8 cellular contexts compared by ENCODE assay signal in the genomic region with DNA sequence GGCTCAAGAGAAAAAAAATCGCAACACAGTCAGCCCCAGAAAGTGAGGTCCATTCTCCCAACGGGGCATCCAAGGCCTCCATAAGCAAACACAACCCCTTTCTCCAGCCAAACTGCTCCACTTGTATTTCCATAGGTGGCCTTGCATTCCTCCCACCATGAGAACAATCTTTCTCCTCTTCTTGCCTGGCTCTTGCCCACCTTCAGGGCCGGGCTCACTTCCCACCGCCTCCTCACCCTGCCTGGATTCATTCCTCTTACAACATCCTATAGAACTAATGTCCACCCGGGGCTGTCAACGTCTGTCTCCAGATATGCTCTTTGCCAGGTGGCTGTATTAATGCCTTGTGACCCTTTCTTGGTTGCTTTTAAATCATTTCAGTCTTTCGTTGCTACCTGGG.
DNase-seq lines count a peak whose midpoint lies in the region; ATAC-seq and TF ChIP-seq lines count a peak whose summit lies in the region.
"Had no signal": no experiment of that assay in that cellular context is flagged by ENCODE, and none has a peak within 500 bp of the region (broad histone marks: within the 10 kb centered on the region; RNA-seq: fewer than 3 reads in every experiment).

No MANE protein-coding gene starts in this region.

- no peaks in the 10 kb centered on the region for H3K9me3 ChIP-seq in HEK293 (ENCODE audit: control insufficient read depth, insufficient read depth, low read depth, low read length)
- H3K9me3 ChIP-seq in ascending aorta = no peaks in the 10 kb centered on the region
- H3K9me3 ChIP-seq in spleen = no peaks in the 10 kb centered on the region

- POLR2A ChIA-PET in HEK293 (lab: Yijun Ruan, JAX) = no interaction called here

- ATAC-seq in HG03196 (IDR thresholded peaks at IDR 0.05; ENCODE audit: unreplicated experiment) = no peak

- WGBS in spleen, 5 donors = 91 to 97% (median 94%) methylated on average over 7 of the region's 7 CpGs

- no peaks in the 10 kb centered on the region for H3K27me3 ChIP-seq in ascending aorta
- no peaks in the 10 kb centered on the region for H3K27me3 ChIP-seq in spleen (replicated peaks in 1 of 7)

- H3K4me3 ChIP-seq in HEK293 (ENCODE audit: low read depth, low read length) (no peak overlapping the region), ascending aorta (no peak overlapping the region), spleen (no peak overlapping the region)

- CTCF ChIA-PET in HEK293 (lab: Yijun Ruan, JAX) = no interaction called here

- H3K36me3 ChIP-seq in HEK293 (ENCODE audit: control insufficient read depth in 2 of 2, insufficient read depth in 1 of 2, low read length in 2 of 2) (no peaks in the 10 kb centered on the region), ascending aorta (peaks cover 0 to 3% of the 10 kb centered on the region in 2 donors), spleen (no peaks in the 10 kb centered on the region)

- intact Hi-C loops in ascending aorta (cut with DNase I) = loop anchor here (5.0 kb wide), 2 partner anchors 44 to 96 kb away; no protein-coding TSS in a partner anchor
- intact Hi-C loops in spleen (cut with DNase I; ENCODE audit: low total_unique reads) = no loop called here

- H3K27ac ChIP-seq in HEK293 (ENCODE audit: extremely low read depth, low read depth, low read length) = no peak overlapping the region
- H3K27ac ChIP-seq in ascending aorta = peak overlapping the region; percentile 85
- no peak overlapping the region for H3K27ac ChIP-seq in spleen

- H3K4me1 ChIP-seq in HEK293 (ENCODE audit: control insufficient read depth, insufficient read depth, low read length) (peaks cover 38% of the 10 kb centered on the region), ascending aorta (peaks cover 10 to 66% of the 10 kb centered on the region in 2 donors), spleen (peaks cover 0 to 59% (median 7%) of the 10 kb centered on the region in 6 donors)

- DNase-seq in ascending aorta (ENCODE audit: low spot score in 2 of 2) (peak in 1 of 2 donors; percentile 54), islet precursor cell (peak; percentile 46), spleen (peak; percentile 45), NCI-H526 treated with DMSO at 0.1 percent for 48 hours (lab: John Stamatoyannopoulos, UW) (no peak), NCI-H1694 treated with DMSO at 0.1 percent for 48 hours (lab: John Stamatoyannopoulos, UW) (no peak)
- DNase-seq: stimulated activated CD4-positive, alpha-beta T cell treated with anti-CD3 and anti-CD28 coated beads, Interleukin-4, amount 100 ng/mL, for 4 hours had no signal

- TF ChIP-seq CTCF in HEK293 (tag by site-specific recombination; IDR thresholded peaks at IDR 0.05) (no peak), ascending aorta (IDR thresholded peaks at IDR 0.05) (no peak), spleen (IDR thresholded peaks at IDR 0.05 in 8 of 11, conservative IDR thresholded peaks at IDR 0.05 in 3 of 11) (no peak)

- TF ChIP-seq POLR2A in spleen (IDR thresholded peaks at IDR 0.05) = no peak

TF ChIP-seq in HEK293, 187 proteins besides CTCF, POLR2A, EP300 and RAD21:
- TF ChIP-seq, protein P1, sequence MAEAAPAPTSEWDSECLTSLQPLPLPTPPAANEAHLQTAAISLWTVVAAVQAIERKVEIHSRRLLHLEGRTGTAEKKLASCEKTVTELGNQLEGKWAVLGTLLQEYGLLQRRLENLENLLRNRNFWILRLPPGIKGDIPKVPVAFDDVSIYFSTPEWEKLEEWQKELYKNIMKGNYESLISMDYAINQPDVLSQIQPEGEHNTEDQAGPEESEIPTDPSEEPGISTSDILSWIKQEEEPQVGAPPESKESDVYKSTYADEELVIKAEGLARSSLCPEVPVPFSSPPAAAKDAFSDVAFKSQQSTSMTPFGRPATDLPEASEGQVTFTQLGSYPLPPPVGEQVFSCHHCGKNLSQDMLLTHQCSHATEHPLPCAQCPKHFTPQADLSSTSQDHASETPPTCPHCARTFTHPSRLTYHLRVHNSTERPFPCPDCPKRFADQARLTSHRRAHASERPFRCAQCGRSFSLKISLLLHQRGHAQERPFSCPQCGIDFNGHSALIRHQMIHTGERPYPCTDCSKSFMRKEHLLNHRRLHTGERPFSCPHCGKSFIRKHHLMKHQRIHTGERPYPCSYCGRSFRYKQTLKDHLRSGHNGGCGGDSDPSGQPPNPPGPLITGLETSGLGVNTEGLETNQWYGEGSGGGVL (tag by site-specific recombination; IDR thresholded peaks at IDR 0.05) = no peak
- TF ChIP-seq, protein P2, sequence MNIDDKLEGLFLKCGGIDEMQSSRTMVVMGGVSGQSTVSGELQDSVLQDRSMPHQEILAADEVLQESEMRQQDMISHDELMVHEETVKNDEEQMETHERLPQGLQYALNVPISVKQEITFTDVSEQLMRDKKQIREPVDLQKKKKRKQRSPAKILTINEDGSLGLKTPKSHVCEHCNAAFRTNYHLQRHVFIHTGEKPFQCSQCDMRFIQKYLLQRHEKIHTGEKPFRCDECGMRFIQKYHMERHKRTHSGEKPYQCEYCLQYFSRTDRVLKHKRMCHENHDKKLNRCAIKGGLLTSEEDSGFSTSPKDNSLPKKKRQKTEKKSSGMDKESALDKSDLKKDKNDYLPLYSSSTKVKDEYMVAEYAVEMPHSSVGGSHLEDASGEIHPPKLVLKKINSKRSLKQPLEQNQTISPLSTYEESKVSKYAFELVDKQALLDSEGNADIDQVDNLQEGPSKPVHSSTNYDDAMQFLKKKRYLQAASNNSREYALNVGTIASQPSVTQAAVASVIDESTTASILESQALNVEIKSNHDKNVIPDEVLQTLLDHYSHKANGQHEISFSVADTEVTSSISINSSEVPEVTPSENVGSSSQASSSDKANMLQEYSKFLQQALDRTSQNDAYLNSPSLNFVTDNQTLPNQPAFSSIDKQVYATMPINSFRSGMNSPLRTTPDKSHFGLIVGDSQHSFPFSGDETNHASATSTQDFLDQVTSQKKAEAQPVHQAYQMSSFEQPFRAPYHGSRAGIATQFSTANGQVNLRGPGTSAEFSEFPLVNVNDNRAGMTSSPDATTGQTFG (tag by site-specific recombination; IDR thresholded peaks at IDR 0.05; ENCODE audit: borderline replicate concordance) = no peak
- peak; percentile 49; the same call in 1 of the 2 replicates for TF ChIP-seq ZFHX2 (tag by site-specific recombination; conservative IDR thresholded peaks at IDR 0.05)
- TF ChIP-seq ZNF610 (tag by site-specific recombination; IDR thresholded peaks at IDR 0.05; ENCODE audit: borderline replicate concordance) = no peak
- TF ChIP-seq, protein P3, sequence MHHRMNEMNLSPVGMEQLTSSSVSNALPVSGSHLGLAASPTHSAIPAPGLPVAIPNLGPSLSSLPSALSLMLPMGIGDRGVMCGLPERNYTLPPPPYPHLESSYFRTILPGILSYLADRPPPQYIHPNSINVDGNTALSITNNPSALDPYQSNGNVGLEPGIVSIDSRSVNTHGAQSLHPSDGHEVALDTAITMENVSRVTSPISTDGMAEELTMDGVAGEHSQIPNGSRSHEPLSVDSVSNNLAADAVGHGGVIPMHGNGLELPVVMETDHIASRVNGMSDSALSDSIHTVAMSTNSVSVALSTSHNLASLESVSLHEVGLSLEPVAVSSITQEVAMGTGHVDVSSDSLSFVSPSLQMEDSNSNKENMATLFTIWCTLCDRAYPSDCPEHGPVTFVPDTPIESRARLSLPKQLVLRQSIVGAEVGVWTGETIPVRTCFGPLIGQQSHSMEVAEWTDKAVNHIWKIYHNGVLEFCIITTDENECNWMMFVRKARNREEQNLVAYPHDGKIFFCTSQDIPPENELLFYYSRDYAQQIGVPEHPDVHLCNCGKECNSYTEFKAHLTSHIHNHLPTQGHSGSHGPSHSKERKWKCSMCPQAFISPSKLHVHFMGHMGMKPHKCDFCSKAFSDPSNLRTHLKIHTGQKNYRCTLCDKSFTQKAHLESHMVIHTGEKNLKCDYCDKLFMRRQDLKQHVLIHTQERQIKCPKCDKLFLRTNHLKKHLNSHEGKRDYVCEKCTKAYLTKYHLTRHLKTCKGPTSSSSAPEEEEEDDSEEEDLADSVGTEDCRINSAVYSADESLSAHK (tag by site-specific recombination; IDR thresholded peaks at IDR 0.05) = no peak
- peak; percentile 62; the same call in 1 of the 2 replicates for TF ChIP-seq EGR2 (tag by site-specific recombination; IDR thresholded peaks at IDR 0.05; ENCODE audit: low read depth)
- TF ChIP-seq, protein P4, sequence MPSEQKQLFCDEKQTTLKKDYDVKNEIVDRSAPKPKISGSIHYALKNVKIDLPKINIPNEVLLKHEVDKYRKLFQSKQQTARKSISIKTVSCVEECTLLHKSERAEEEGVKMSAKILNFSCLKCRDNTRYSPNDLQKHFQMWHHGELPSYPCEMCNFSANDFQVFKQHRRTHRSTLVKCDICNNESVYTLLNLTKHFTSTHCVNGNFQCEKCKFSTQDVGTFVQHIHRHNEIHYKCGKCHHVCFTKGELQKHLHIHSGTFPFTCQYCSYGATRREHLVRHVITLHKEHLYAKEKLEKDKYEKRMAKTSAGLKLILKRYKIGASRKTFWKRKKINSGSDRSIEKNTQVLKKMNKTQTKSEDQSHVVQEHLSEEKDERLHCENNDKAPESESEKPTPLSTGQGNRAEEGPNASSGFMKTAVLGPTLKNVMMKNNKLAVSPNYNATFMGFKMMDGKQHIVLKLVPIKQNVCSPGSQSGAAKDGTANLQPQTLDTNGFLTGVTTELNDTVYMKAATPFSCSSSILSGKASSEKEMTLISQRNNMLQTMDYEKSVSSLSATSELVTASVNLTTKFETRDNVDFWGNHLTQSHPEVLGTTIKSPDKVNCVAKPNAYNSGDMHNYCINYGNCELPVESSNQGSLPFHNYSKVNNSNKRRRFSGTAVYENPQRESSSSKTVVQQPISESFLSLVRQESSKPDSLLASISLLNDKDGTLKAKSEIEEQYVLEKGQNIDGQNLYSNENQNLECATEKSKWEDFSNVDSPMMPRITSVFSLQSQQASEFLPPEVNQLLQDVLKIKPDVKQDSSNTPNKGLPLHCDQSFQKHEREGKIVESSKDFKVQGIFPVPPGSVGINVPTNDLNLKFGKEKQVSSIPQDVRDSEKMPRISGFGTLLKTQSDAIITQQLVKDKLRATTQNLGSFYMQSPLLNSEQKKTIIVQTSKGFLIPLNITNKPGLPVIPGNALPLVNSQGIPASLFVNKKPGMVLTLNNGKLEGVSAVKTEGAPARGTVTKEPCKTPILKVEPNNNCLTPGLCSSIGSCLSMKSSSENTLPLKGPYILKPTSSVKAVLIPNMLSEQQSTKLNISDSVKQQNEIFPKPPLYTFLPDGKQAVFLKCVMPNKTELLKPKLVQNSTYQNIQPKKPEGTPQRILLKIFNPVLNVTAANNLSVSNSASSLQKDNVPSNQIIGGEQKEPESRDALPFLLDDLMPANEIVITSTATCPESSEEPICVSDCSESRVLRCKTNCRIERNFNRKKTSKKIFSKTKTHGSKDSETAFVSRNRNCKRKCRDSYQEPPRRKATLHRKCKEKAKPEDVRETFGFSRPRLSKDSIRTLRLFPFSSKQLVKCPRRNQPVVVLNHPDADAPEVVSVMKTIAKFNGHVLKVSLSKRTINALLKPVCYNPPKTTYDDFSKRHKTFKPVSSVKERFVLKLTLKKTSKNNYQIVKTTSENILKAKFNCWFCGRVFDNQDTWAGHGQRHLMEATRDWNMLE (tag by site-specific recombination; conservative IDR thresholded peaks at IDR 0.05; ENCODE audit: low read depth) = no peak

Comparison
In these comparisons a context has a peak if more than half of its experiments do, and no peak if none do; other contexts are left out.
1. H3K27ac ChIP-seq: peak in ascending aorta (2 of 2); none in HEK293 (single experiment) and spleen (0 of 8).
2. DNase-seq: peak in islet precursor cell (single experiment) and spleen (single experiment); none in NCI-H526 treated with DMSO at 0.1 percent for 48 hours (single experiment) and NCI-H1694 treated with DMSO at 0.1 percent for 48 hours (single experiment).